Comparison of ENCODE assay signal across 1 cellular context in the genomic region with DNA sequence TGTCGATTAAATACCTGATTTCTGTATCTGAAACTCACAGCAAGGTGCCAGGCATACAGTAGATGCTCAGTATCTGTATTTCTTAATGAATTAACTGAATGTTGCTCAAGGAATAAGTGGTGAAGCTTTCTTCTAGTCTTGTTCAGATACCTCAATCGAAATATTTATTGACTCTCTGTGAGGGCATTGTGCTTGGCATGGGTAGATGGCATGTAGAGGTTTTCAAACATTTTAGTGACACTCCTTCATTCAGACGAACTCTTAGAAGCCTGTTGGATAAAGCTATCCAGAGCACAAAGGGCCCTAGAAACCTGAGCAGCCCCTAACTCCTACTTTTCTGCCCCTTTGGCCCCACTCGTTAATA.
TF ChIP-seq lines count a peak whose summit lies in the region.

No MANE protein-coding gene starts in this region.

TF ChIP-seq in liver, 16 proteins besides CTCF, POLR2A, EP300 and RAD21 (continued from another document):
- no peak for TF ChIP-seq GABPA (IDR thresholded peaks at IDR 0.05 in 1 of 2, conservative IDR thresholded peaks at IDR 0.05 in 1 of 2)
- no peak for TF ChIP-seq ZBTB33 (IDR thresholded peaks at IDR 0.05)
TF ChIP-seq in liver: peak in this region for 0.
